Comparison of ENCODE assay signal across 13 cellular contexts in genomic region chr11:47593492-47593933, GRCh38. TPM values are rescaled to one million over a fixed set of nuclear protein-coding genes. Genes with fewer than 3 reads are reported as not detected.
DNase-seq lines count a peak whose midpoint lies in the region; ATAC-seq and TF ChIP-seq lines count a peak whose summit lies in the region.
"Had no signal": no experiment of that assay in that cellular context is flagged by ENCODE, and none has a peak within 500 bp of the region (broad histone marks: within the 10 kb centered on the region; RNA-seq: fewer than 3 reads in every experiment).

No MANE protein-coding gene starts in this region.

- no peak overlapping the region for H4K8ac ChIP-seq in mesendoderm (ENCODE audit: low read depth, low read length)

- H3K36me3 ChIP-seq in A673 (ENCODE audit: insufficient read depth, low read length, poor library complexity, severe bottlenecking): no peaks in the 10 kb centered on the region
- H3K36me3 ChIP-seq in mesendoderm (ENCODE audit: control insufficient read depth, insufficient read depth, low read length): no peaks in the 10 kb centered on the region

- no peak for ATAC-seq in GM21786 (IDR thresholded peaks at IDR 0.05; ENCODE audit: unreplicated experiment)
- ATAC-seq: activated naive CD4-positive, alpha-beta T cell treated with anti-CD3 and anti-CD28 coated beads, Interleukin-2, amount 50 U/mL, for 72 hours had no signal

- H3K27ac ChIP-seq in A673 (ENCODE audit: low read depth, low read length, poor library complexity, severe bottlenecking) (no peak overlapping the region), mesendoderm (ENCODE audit: low read depth, low read length) (no peak overlapping the region)

- POLR2A ChIA-PET in A673 (lab: Charles Lee; ENCODE audit: low non-redundant PET): interaction anchor here (0.6 to 0.7 kb wide), 2 partner anchors 58 to 169 kb away, joined by 4 to 9 read pairs; no protein-coding TSS in a partner anchor

- H3K4me3 ChIP-seq in A673 (ENCODE audit: low read depth, low read length, poor library complexity, severe bottlenecking): peak overlapping the region; percentile 51
- peak overlapping the region; percentile 13; the same call in 1 of the 2 replicates for H3K4me3 ChIP-seq in HFF-Myc (replicated peaks; ENCODE audit: low read depth, low read length)
- peak overlapping the region; percentile 43 for H3K4me3 ChIP-seq in mesendoderm (ENCODE audit: low read length)

- H3K79me1 ChIP-seq in mesendoderm (ENCODE audit: low read length): no peaks in the 10 kb centered on the region

- H4K5ac ChIP-seq in mesendoderm (ENCODE audit: low read length): no peak overlapping the region

- H2BK5ac ChIP-seq in mesendoderm (ENCODE audit: low read length): no peak overlapping the region

- H3K79me2 ChIP-seq in mesendoderm (ENCODE audit: control insufficient read depth, insufficient read depth, low read length): no peaks in the 10 kb centered on the region

- no peak overlapping the region for H3K18ac ChIP-seq in mesendoderm (ENCODE audit: low read length)

- H2AK5ac ChIP-seq in mesendoderm (ENCODE audit: low read length): no peak overlapping the region

- peak overlapping the region; percentile 96 for H3K4me2 ChIP-seq in mesendoderm (ENCODE audit: low read length)

- intact Hi-C loops in A673 (cut with micrococcal nuclease; ENCODE audit: unreplicated experiment): no loop called here

- no peak for TF ChIP-seq CTCF in A673 (conservative IDR thresholded peaks at IDR 0.05; ENCODE audit: low read depth, low read length)
- no peak for TF ChIP-seq CTCF in HFF-Myc (IDR thresholded peaks at IDR 0.05; ENCODE audit: low read depth, low read length, missing control alignments)

- H3K56ac ChIP-seq in mesendoderm (ENCODE audit: low read length): peak overlapping the region; percentile 15

- H2BK15ac ChIP-seq in mesendoderm (replicated peaks; ENCODE audit: low read depth): no peak overlapping the region

- no CpG with 5 or more reads among the region's 6 CpGs for WGBS in mesendoderm (ENCODE audit: extremely low coverage, insufficient coverage, low lambda C conversion rate)

- DNase-seq in A673 (ENCODE audit: low spot score): no peak
- no peak for DNase-seq in HFF-Myc (ENCODE audit: extremely low read depth, low read depth)
- DNase-seq in cerebellar cortex (ENCODE audit: low spot score): peak; percentile 42
- DNase-seq in mesendoderm: no peak
- no peak for DNase-seq in NOMO-1 (lab: John Stamatoyannopoulos, UW; ENCODE audit: unreplicated experiment in 2 of 2)
- no peak for DNase-seq in NCI-H2171 (lab: John Stamatoyannopoulos, UW)
- DNase-seq in NCI-H146 treated with DMSO at 0.1 percent for 48 hours (lab: John Stamatoyannopoulos, UW; ENCODE audit: unreplicated experiment): no peak
- DNase-seq: activated CD4-positive, alpha-beta memory T cell treated with anti-CD3 and anti-CD28 coated beads, Interleukin-2, amount 10 ng/mL, durations not matched to agents 7 days and 5 days; NCI-H2029 had no signal

- no peak overlapping the region for H3K4ac ChIP-seq in mesendoderm (ENCODE audit: low read depth, low read length)

- peak overlapping the region; percentile 69 for H3K9ac ChIP-seq in mesendoderm (ENCODE audit: low read length)

- H3K9me3 ChIP-seq in A673 (ENCODE audit: low read depth, low read length, poor library complexity, severe bottlenecking): no peaks in the 10 kb centered on the region

- CTCF ChIA-PET in A673 (lab: Charles Lee): no interaction called here

- BruUV-seq in A673 (replicated peaks; lab: Mats Ljungman, UMichigan): no TSS peak

- H3K27me3 ChIP-seq in A673 (replicated peaks; ENCODE audit: insufficient read depth, low read depth, low read length, poor library complexity): peaks cover 32% of the 10 kb centered on the region
- H3K27me3 ChIP-seq in mesendoderm (ENCODE audit: insufficient read depth, low read length, poor library complexity): peaks cover 16% of the 10 kb centered on the region

- H3K23ac ChIP-seq in mesendoderm (ENCODE audit: low read length): no peak overlapping the region

- H3K4me1 ChIP-seq in A673 (ENCODE audit: insufficient read depth, low read length, poor library complexity, severe bottlenecking): no peaks in the 10 kb centered on the region
- peaks cover 2% of the 10 kb centered on the region for H3K4me1 ChIP-seq in mesendoderm (ENCODE audit: control insufficient read depth, low read depth, low read length)

- H2BK120ac ChIP-seq in mesendoderm (ENCODE audit: low read depth, low read length): no peak overlapping the region

RNA-seq across cellular contexts. Expression of gene C1QTNF4, which starts 0.7 kb away (rescaled TPM):
- total RNA-seq in A673 (2021): 0.31 and 0.41 TPM in 2 replicates
- 0.53 TPM for polyA plus RNA-seq in mesendoderm (2013, experiment 1 of 2)
- 0.52 TPM for polyA plus RNA-seq in mesendoderm (2013, experiment 2 of 2)
- polyA plus RNA-seq: IgD-negative memory B cell had no signal

RNA-seq across cellular contexts. Expression of gene FAM180B, which starts 7.0 kb away (rescaled TPM):
- total RNA-seq in A673 (2021): 0.28 and 0.62 TPM in 2 replicates
- polyA plus RNA-seq in mesendoderm (2013, experiment 1 of 2): 0.07 TPM
- 0.03 TPM for polyA plus RNA-seq in mesendoderm (2013, experiment 2 of 2)
- total RNA-seq: T-helper 1 cell treated with Interleukin-12 subunit alpha and Interleukin-12 subunit beta and Interleukin-4 antibody, amounts not matched to agents 30 ng/mL and 1 ng/mL, for 36 hours had no signal
- polyA plus RNA-seq: IgD-negative memory B cell had no signal

RNA-seq across cellular contexts. Expression of gene NDUFS3, which starts 14.6 kb away (rescaled TPM):
- 412 and 444 TPM in 2 replicates for total RNA-seq in A673 (2021)
- 123 TPM for polyA plus RNA-seq in mesendoderm (2013, experiment 1 of 2)
- 123 TPM for polyA plus RNA-seq in mesendoderm (2013, experiment 2 of 2)

RNA-seq across cellular contexts. Expression of gene KBTBD4, which starts 14.7 kb away (rescaled TPM):
- total RNA-seq in A673 (2021): 42.8 and 44.0 TPM in 2 replicates
- polyA plus RNA-seq in mesendoderm (2013, experiment 1 of 2): 8.1 TPM
- 8.4 TPM for polyA plus RNA-seq in mesendoderm (2013, experiment 2 of 2)

RNA-seq across cellular contexts. Expression of gene PTPMT1, which starts 28.1 kb away (rescaled TPM):
- 68.1 and 74.3 TPM in 2 replicates for total RNA-seq in A673 (2021)
- 57.4 TPM for polyA plus RNA-seq in mesendoderm (2013, experiment 1 of 2)
- polyA plus RNA-seq in mesendoderm (2013, experiment 2 of 2): 59.5 TPM
